ENCODE assay signal across 13 cellular contexts in the genomic region with DNA sequence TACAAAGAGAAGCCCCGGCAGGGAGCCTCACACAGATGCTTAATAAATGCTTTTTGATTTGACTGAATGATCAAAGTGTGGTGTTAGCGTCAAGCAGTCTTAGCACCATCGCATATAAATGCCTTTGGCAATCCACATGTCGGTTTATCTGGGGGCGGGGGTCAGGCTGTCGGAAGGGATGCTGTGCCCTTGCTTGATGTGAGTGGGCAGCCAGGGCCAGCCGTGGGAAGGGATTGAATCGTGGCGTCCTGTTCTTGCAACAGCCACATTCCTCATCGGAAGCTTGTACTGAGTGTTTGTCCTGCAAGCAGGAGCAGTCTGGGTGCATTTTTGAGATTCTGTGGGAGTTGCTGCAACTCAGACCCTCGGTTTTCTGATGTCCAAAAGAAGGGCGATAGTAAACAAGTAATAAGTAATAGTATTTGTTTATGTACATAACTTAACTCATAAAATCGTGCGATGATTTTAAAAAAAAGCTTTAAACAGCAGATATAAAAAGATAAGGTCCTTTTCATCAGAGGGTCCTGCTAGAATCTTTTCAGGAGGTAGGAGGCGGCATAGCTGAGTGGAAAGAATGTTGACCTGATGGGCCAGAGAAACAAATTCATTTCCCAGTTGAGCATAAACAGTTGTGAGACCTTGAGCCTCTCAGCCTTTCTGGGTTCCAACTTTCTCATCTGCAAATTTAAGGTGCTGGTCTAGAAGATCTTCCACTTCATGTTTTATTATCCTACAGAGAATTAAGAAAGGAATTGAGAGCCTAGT.
DNase-seq lines count a peak whose midpoint lies in the region; ATAC-seq and TF ChIP-seq lines count a peak whose summit lies in the region.
"Had no signal": no experiment of that assay in that cellular context is flagged by ENCODE, and none has a peak within 500 bp of the region (broad histone marks: within the 10 kb centered on the region; RNA-seq: fewer than 3 reads in every experiment).

No MANE protein-coding gene starts in this region.

- no peaks in the 10 kb centered on the region for H4K20me1 ChIP-seq in MM.1S (ENCODE audit: insufficient read depth, low read length)

- H3K9me3 ChIP-seq in adipocyte (ENCODE audit: control insufficient read depth, low read length) (no peaks in the 10 kb centered on the region), MM.1S (replicated peaks; ENCODE audit: insufficient read depth, low read length) (no peaks in the 10 kb centered on the region)

- TF ChIP-seq CTCF in omental fat pad (IDR thresholded peaks at IDR 0.05), result no peak
- no peak for TF ChIP-seq CTCF in MM.1S (IDR thresholded peaks at IDR 0.05; ENCODE audit: low read length)

- no peak overlapping the region for H3K4me2 ChIP-seq in MM.1S (ENCODE audit: low read depth, low read length)

- H3K9ac ChIP-seq in adipocyte (ENCODE audit: low read length), result no peak overlapping the region
- H3K9ac ChIP-seq in MM.1S (ENCODE audit: low read length), result no peak overlapping the region

- H3K36me3 ChIP-seq in adipocyte (ENCODE audit: control insufficient read depth, insufficient read depth, low read length, severe bottlenecking) (no peaks in the 10 kb centered on the region), MM.1S (replicated peaks; ENCODE audit: insufficient read depth, low read length) (no peaks in the 10 kb centered on the region)

- H3F3A ChIP-seq in MM.1S (ENCODE audit: insufficient read depth, low read length), result no peaks in the 10 kb centered on the region

- peak; percentile 37 for ATAC-seq in omental fat pad (ENCODE audit: low FRiP score)
- ATAC-seq in GM21390 (IDR thresholded peaks at IDR 0.05; ENCODE audit: unreplicated experiment), result no peak
- ATAC-seq in HG03342 (IDR thresholded peaks at IDR 0.05; ENCODE audit: unreplicated experiment), result no peak

- H2AFZ ChIP-seq in MM.1S (ENCODE audit: low read length), result no peak overlapping the region

- DNase-seq in AG08395 (ENCODE audit: low spot score), result peak; percentile 32
- peak; percentile 90 for DNase-seq in adipocyte (ENCODE audit: low read depth)
- DNase-seq in glomerular visceral epithelial cell (ENCODE audit: extremely low spot score), result peak; percentile 14
- DNase-seq in omental fat pad (ENCODE audit: low spot score), result no peak
- no peak for DNase-seq in C1 segment of cervical spinal cord (lab: John Stamatoyannopoulos, UW)
- no peak for DNase-seq in MM.1S
- DNase-seq: activated CD4-positive, alpha-beta T cell treated with anti-CD3 and anti-CD28 coated beads, Interleukin-2, amount 50 U/mL, for 48 hours; NCI-H2029 treated with DMSO at 0.1 percent for 48 hours; SHP77 treated with DMSO at 0.1 percent for 48 hours; stimulated activated CD4-positive, alpha-beta T cell treated with anti-CD3 and anti-CD28 coated beads, Interleukin-2, amount 100 ng/mL, for 48 hours had no signal

- no peaks in the 10 kb centered on the region for H3K79me2 ChIP-seq in MM.1S (ENCODE audit: low read length)

- H3K4me1 ChIP-seq in adipocyte (ENCODE audit: control insufficient read depth, insufficient read depth, low read length) (peaks cover 26% of the 10 kb centered on the region), MM.1S (ENCODE audit: low read length) (no peaks in the 10 kb centered on the region)

- H3K4me3 ChIP-seq in adipocyte (ENCODE audit: low read length) (no peak overlapping the region), MM.1S (ENCODE audit: low read length) (no peak overlapping the region)

- no peaks in the 10 kb centered on the region for H3K27me3 ChIP-seq in adipocyte (replicated peaks; ENCODE audit: control insufficient read depth, insufficient read depth, low read length)
- H3K27me3 ChIP-seq in MM.1S (replicated peaks; ENCODE audit: insufficient read depth, low read length), result no peaks in the 10 kb centered on the region

- H3K9me2 ChIP-seq in MM.1S (replicated peaks; ENCODE audit: insufficient read depth, low read length), result no peaks in the 10 kb centered on the region

- H3K27ac ChIP-seq in MM.1S (ENCODE audit: low read length), result no peak overlapping the region
- H3K27ac ChIP-seq: C4-2B had no signal

Comparison
In these comparisons a context has a peak if more than half of its experiments do, and no peak if none do; other contexts are left out.
1. DNase-seq: peak in AG08395 (single experiment), adipocyte (single experiment) and glomerular visceral epithelial cell (single experiment); none in omental fat pad (single experiment), C1 segment of cervical spinal cord (0 of 14) and MM.1S (single experiment).